Comparison of ENCODE assay signal across 21 cellular contexts in genomic region chr17:70181866-70182265, GRCh38. TPM values are rescaled to one million over a fixed set of nuclear protein-coding genes. Genes with fewer than 3 reads are reported as not detected.
"Had no signal": no experiment of that assay in that cellular context is flagged by ENCODE, and none has a peak within 500 bp of the region (broad histone marks: within the 10 kb centered on the region; RNA-seq: fewer than 3 reads in every experiment).

No MANE protein-coding gene starts in this region.

- H3K9me3 Mint-ChIP-seq: activated CD4-positive, alpha-beta T cell treated with anti-CD3 and anti-CD28 coated beads, Interleukin-2, amount 10 ng/mL, durations not matched to agents 24 days and 14 days; type B pancreatic cell had no signal

- DNase-seq: activated CD4-positive, alpha-beta T cell treated with anti-CD3 and anti-CD28 coated beads, Interleukin-2, amount 10 ng/mL, durations not matched to agents 24 days and 14 days; activated CD4-positive, CD25-positive, alpha-beta regulatory T cell; activated CD8-positive, alpha-beta memory T cell treated with anti-CD3 and anti-CD28 coated beads, Interleukin-2, amount 50 U/mL, for 48 hours; activated gamma-delta T cell treated with Interleukin-2 at 50 U/mL for 16 hours; activated T-cell treated with anti-CD3 and anti-CD28 coated beads, Interleukin-2, amount 50 U/mL, for 72 hours; brain microvascular endothelial cell; cortex of kidney; effector CD4-positive, alpha-beta T cell; foreskin melanocyte; heart left ventricle; immature natural killer cell; left ventricle myocardium superior; mesenchymal stem cell; naive thymus-derived CD8-positive, alpha-beta T cell; right cardiac atrium; stimulated activated naive CD8-positive, alpha-beta T cell treated with anti-CD3 and anti-CD28 coated beads, Interleukin-15, Interleukin-2, amounts not matched to agents 100 U/mL and 50 U/mL, for 24 hours had no signal

- H3K4me3 Mint-ChIP-seq: activated CD4-positive, alpha-beta T cell treated with anti-CD3 and anti-CD28 coated beads, Interleukin-2, amount 10 ng/mL, durations not matched to agents 24 days and 14 days; activated naive CD8-positive, alpha-beta T cell; activated T-cell treated with anti-CD3 and anti-CD28 coated beads, Interleukin-2, amount 50 U/mL, for 72 hours; immature natural killer cell; naive thymus-derived CD8-positive, alpha-beta T cell; type B pancreatic cell had no signal

- H3K27ac ChIP-seq: brain microvascular endothelial cell, neutrophil, suprapubic skin had no signal

- H3K4me2 ChIP-seq: smooth muscle cell had no signal

- H3K9me3 ChIP-seq: heart left ventricle, neutrophil, suprapubic skin had no signal

- H3K36me3 Mint-ChIP-seq: activated naive CD8-positive, alpha-beta T cell; immature natural killer cell; naive thymus-derived CD8-positive, alpha-beta T cell had no signal

- H3K27me3 ChIP-seq: brain microvascular endothelial cell, heart left ventricle, neutrophil, suprapubic skin had no signal

- H3K27ac Mint-ChIP-seq: activated CD4-positive, alpha-beta T cell treated with anti-CD3 and anti-CD28 coated beads, Interleukin-2, amount 10 ng/mL, durations not matched to agents 24 days and 14 days; activated naive CD8-positive, alpha-beta T cell; activated T-cell treated with anti-CD3 and anti-CD28 coated beads, Interleukin-2, amount 50 U/mL, for 72 hours; immature natural killer cell; type B pancreatic cell had no signal

- H3K4me1 Mint-ChIP-seq: activated CD4-positive, alpha-beta T cell treated with anti-CD3 and anti-CD28 coated beads, Interleukin-2, amount 10 ng/mL, durations not matched to agents 24 days and 14 days; immature natural killer cell had no signal

- H3K4me3 ChIP-seq: heart left ventricle, smooth muscle cell, suprapubic skin had no signal

- ATAC-seq: activated T-cell treated with anti-CD3 and anti-CD28 coated beads, Interleukin-2, amount 50 U/mL, for 72 hours; naive thymus-derived CD8-positive, alpha-beta T cell; right cardiac atrium; stimulated activated naive CD8-positive, alpha-beta T cell treated with anti-CD3 and anti-CD28 coated beads, Interleukin-15, Interleukin-2, amounts not matched to agents 100 U/mL and 50 U/mL, for 24 hours had no signal

- H3K27me3 Mint-ChIP-seq: type B pancreatic cell had no signal

- H3K36me3 ChIP-seq: brain microvascular endothelial cell, suprapubic skin had no signal

RNA-seq across cellular contexts. Expression of gene KCNJ2, which starts 12.5 kb away (rescaled TPM):
- total RNA-seq: activated CD4-positive, alpha-beta T cell treated with anti-CD3 and anti-CD28 coated beads, Interleukin-2, amount 10 ng/mL, durations not matched to agents 24 days and 14 days; activated T-cell treated with anti-CD3 and anti-CD28 coated beads, Interleukin-2, amount 50 U/mL, for 72 hours; naive thymus-derived CD8-positive, alpha-beta T cell had no signal
- polyA plus RNA-seq: immature natural killer cell; naive thymus-derived CD8-positive, alpha-beta T cell had no signal
